ENCODE assay signal across 1 cellular context in genomic region chr6:122609881-122610689, GRCh38.
TF ChIP-seq lines count a peak whose summit lies in the region.

TSS of gene PKIB (plus strand) at chr6:122610405. CDS start at chr6:122717795, 107,390 bp downstream.

TF ChIP-seq in H1, 55 proteins besides CTCF, POLR2A, EP300 and RAD21 (continued from another document):
- TF ChIP-seq MAX (IDR thresholded peaks at IDR 0.05) (peak; percentile 76), TBP (IDR thresholded peaks at IDR 0.05; ENCODE audit: low read depth, low read length) (peak; percentile 77; the same call in 1 of the 2 replicates), ASH2L (IDR thresholded peaks at IDR 0.05; ENCODE audit: low read length) (peak; percentile 74), SUZ12 (IDR thresholded peaks at IDR 0.05; ENCODE audit: low read length) (peak; percentile 67; the same call in 1 of the 2 replicates), GABPA (IDR thresholded peaks at IDR 0.05; ENCODE audit: borderline replicate concordance, insufficient read depth, low read length) (0 out of 2 replicates have a peak, but pooled peaks have one; percentile 33), FOSL1 (IDR thresholded peaks at IDR 0.05; ENCODE audit: insufficient read depth, low read depth, low read length) (0 out of 2 replicates have a peak, but pooled peaks have one; percentile 14), USF2 (IDR thresholded peaks at IDR 0.05; ENCODE audit: low read length) (peak; percentile 25; the same call in 1 of the 2 replicates), TAF1 (IDR thresholded peaks at IDR 0.05; ENCODE audit: low read depth, low read length) (peak; percentile 82), SP1 (IDR thresholded peaks at IDR 0.05; ENCODE audit: low read depth, low read length) (no peak), TAF7 (optimal IDR thresholded peaks at IDR 0.05; ENCODE audit: borderline replicate concordance, low read depth, low read length) (peak; percentile 71), SIN3A (conservative IDR thresholded peaks at IDR 0.05 in 1 of 2, IDR thresholded peaks at IDR 0.05 in 1 of 2; ENCODE audit: low read depth in 1 of 2, low read length in 2 of 2) (peak in 1 of 2 experiments; percentile 24; a peak in 1 of 4 replicates), SP4 (IDR thresholded peaks at IDR 0.05; ENCODE audit: low read length) (no peak), EZH2 (IDR thresholded peaks at IDR 0.05; ENCODE audit: low read depth, low read length, severe bottlenecking) (peak; percentile 34), MAFK (IDR thresholded peaks at IDR 0.05; ENCODE audit: low read depth, low read length) (no peak), KDM4A (IDR thresholded peaks at IDR 0.05; ENCODE audit: low read depth, low read length, severe bottlenecking) (peak; percentile 84), HDAC2 (IDR thresholded peaks at IDR 0.05; ENCODE audit: borderline replicate concordance in 1 of 2, low read depth in 2 of 2, low read length in 2 of 2) (0 out of 4 replicates have a peak, but pooled peaks of 1 of the 2 experiments have one; percentile 3), RBBP5 (IDR thresholded peaks at IDR 0.05; ENCODE audit: borderline replicate concordance, low read depth, low read length) (0 out of 2 replicates have a peak, but pooled peaks have one; percentile 36), ZNF274 (IDR thresholded peaks at IDR 0.05; ENCODE audit: borderline replicate concordance, extremely low read depth, low read length) (no peak), POLR2AphosphoS5 (IDR thresholded peaks at IDR 0.05; ENCODE audit: low read depth, low read length) (peak; percentile 37; the same call in 1 of the 2 replicates)
